ENCODE assay signal across 16 cellular contexts in genomic region chr19:44258835-44259413, GRCh38. TPM values are rescaled to one million over a fixed set of nuclear protein-coding genes. Genes with fewer than 3 reads are reported as not detected.
A peak's percentile ranks its signal among the peaks of the same experiment; 100 is the strongest.
DNase-seq lines count a peak whose midpoint lies in the region; ATAC-seq and TF ChIP-seq lines count a peak whose summit lies in the region.
"Had no signal": no experiment of that assay in that cellular context is flagged by ENCODE, and none has a peak within 500 bp of the region (broad histone marks: within the 10 kb centered on the region; RNA-seq: fewer than 3 reads in every experiment).

No MANE protein-coding gene starts in this region.

- H3K9me3 Mint-ChIP-seq in brain = peaks cover 51 to 68% (median 55%) of the 10 kb centered on the region in 5 experiments
- peaks cover 24% of the 10 kb centered on the region for H3K9me3 Mint-ChIP-seq in neural crest cell

- H2AFZ ChIP-seq in DND-41 (ENCODE audit: low read depth, low read length) = peak overlapping the region; percentile 49

- no peak for ATAC-seq in DND-41 (ENCODE audit: insufficient read depth, low read depth)
- no peak for ATAC-seq in T-helper 17 cell
- no peak for ATAC-seq in GM21825 (IDR thresholded peaks at IDR 0.05; ENCODE audit: unreplicated experiment)

- no peaks in the 10 kb centered on the region for H4K20me1 ChIP-seq in DND-41 (ENCODE audit: insufficient read depth, low read length)

- H3K4me2 ChIP-seq in DND-41 (ENCODE audit: insufficient read depth, low read length) = peak overlapping the region; percentile 75

- H3K9me3 ChIP-seq in DND-41 (ENCODE audit: insufficient read depth, low read length, severe bottlenecking) = peaks cover 31% of the 10 kb centered on the region
- peaks cover 29% of the 10 kb centered on the region for H3K9me3 ChIP-seq in HUES64 (ENCODE audit: insufficient read depth, low read depth, low read length)
- H3K9me3 ChIP-seq in T-helper 17 cell (ENCODE audit: control insufficient read depth, low read length, poor library complexity, severe bottlenecking) = peaks cover 16% of the 10 kb centered on the region
- H3K9me3 ChIP-seq: thyroid gland had no signal

- peaks cover 66% of the 10 kb centered on the region for H3K36me3 Mint-ChIP-seq in brain
- H3K36me3 Mint-ChIP-seq in neural crest cell (ENCODE audit: low read depth) = peaks cover 34% of the 10 kb centered on the region
- no peaks in the 10 kb centered on the region for H3K36me3 Mint-ChIP-seq in T-helper 17 cell (ENCODE audit: low read depth)

- H3K27ac ChIP-seq in DND-41 (ENCODE audit: low read length) (no peak overlapping the region), HUES64 (ENCODE audit: low read depth, low read length) (no peak overlapping the region)
- H3K27ac ChIP-seq: left lung, thyroid gland had no signal

- DNase-seq in DND-41 (no peak), neural crest cell (ENCODE audit: low read depth, low spot score) (no peak), T-helper 17 cell (no peak), iPS-NIHi11 (ENCODE audit: low spot score) (no peak)
- DNase-seq: cortex of kidney, SIG-M5, T-helper 9 cell had no signal

- H3K4me3 Mint-ChIP-seq in brain = peak overlapping the region in 4 of 5 experiments; percentile 81 to 85 (median 84)
- H3K4me3 Mint-ChIP-seq in neural crest cell = peak overlapping the region; percentile 81
- H3K4me3 Mint-ChIP-seq in T-helper 17 cell = no peak overlapping the region

- no peaks in the 10 kb centered on the region for H3K79me2 ChIP-seq in DND-41 (ENCODE audit: insufficient read depth, low read length)

- no peak for TF ChIP-seq CTCF in DND-41 (IDR thresholded peaks at IDR 0.05; ENCODE audit: borderline replicate concordance, extremely low read depth, low read length, poor library complexity, severe bottlenecking)
- TF ChIP-seq CTCF in brain (conservative IDR thresholded peaks at IDR 0.05) = no peak
- no peak for TF ChIP-seq CTCF in neural crest cell (conservative IDR thresholded peaks at IDR 0.05)

- H3K36me3 ChIP-seq in DND-41 (ENCODE audit: insufficient read depth, low read length) (no peaks in the 10 kb centered on the region), HUES64 (ENCODE audit: insufficient read depth, low read length) (no peaks in the 10 kb centered on the region)
- H3K36me3 ChIP-seq: MG63, thyroid gland had no signal

- H3K27me3 Mint-ChIP-seq in brain (peaks cover 8% of the 10 kb centered on the region), neural crest cell (ENCODE audit: low read depth) (no peaks in the 10 kb centered on the region), T-helper 17 cell (no peaks in the 10 kb centered on the region)
- H3K27me3 Mint-ChIP-seq: stimulated activated memory B cell treated with anti-CD40 and anti-IgM and Interleukin-4, amounts not matched to agents 10 μg/mL and 1 μg/mL and 100 μg/mL, for 72 hours had no signal

- peak overlapping the region in 1 of 5 experiments; percentile 96 for H3K27ac Mint-ChIP-seq in brain
- H3K27ac Mint-ChIP-seq in neural crest cell (ENCODE audit: unreplicated experiment) = no peak overlapping the region
- no peak overlapping the region for H3K27ac Mint-ChIP-seq in T-helper 17 cell
- H3K27ac Mint-ChIP-seq: CD4-positive, CD25-positive, alpha-beta regulatory T cell had no signal

- no CpG with 5 or more reads among the region's 2 CpGs for WGBS in HUES64

- H3K27me3 ChIP-seq in DND-41 (ENCODE audit: insufficient read depth, low read length, poor library complexity) (no peaks in the 10 kb centered on the region), HUES64 (ENCODE audit: insufficient read depth, low read length) (no peaks in the 10 kb centered on the region)
- H3K27me3 ChIP-seq: body of pancreas, left lung, MG63, thyroid gland had no signal

- H3K4me1 Mint-ChIP-seq in brain (peaks cover 20% of the 10 kb centered on the region), neural crest cell (peaks cover 12% of the 10 kb centered on the region), T-helper 17 cell (peaks cover 5% of the 10 kb centered on the region)

- H3K9ac ChIP-seq in DND-41 (ENCODE audit: low read depth, low read length) = peak overlapping the region; percentile 51
- H3K9ac ChIP-seq in HUES64 (ENCODE audit: low read depth, low read length) = no peak overlapping the region

- H3K4me1 ChIP-seq in DND-41 (ENCODE audit: insufficient read depth, low read length) (peaks cover 20% of the 10 kb centered on the region), HUES64 (ENCODE audit: insufficient read depth, low read length) (peaks cover 3% of the 10 kb centered on the region; the same call in 1 of the 2 replicates)
- H3K4me1 ChIP-seq: body of pancreas, left lung, thyroid gland had no signal

- H3K4me3 ChIP-seq in DND-41 (ENCODE audit: low read depth in 1 of 2, low read length in 2 of 2) (peak overlapping the region in 1 of 2 experiments; percentile 75; a peak in 3 of 4 replicates), HUES64 (ENCODE audit: low read length) (peak overlapping the region; percentile 79; the same call in 1 of the 2 replicates)
- H3K4me3 ChIP-seq: body of pancreas, thyroid gland had no signal

RNA-seq across cellular contexts. Expression of gene ZNF233, which starts 0.8 kb away (rescaled TPM):
- 0.90 TPM for polyA plus RNA-seq in HUES64 (2013, experiment 1 of 2)
- polyA plus RNA-seq in HUES64 (2013, experiment 2 of 2) = 1.0 TPM
- 0.92 TPM for polyA plus RNA-seq in brain (ENCODE audit: insufficient read depth, low read depth, low replicate concordance)
- total RNA-seq in neural crest cell (1.7 and 2.5 TPM in 2 replicates), T-helper 17 cell (under 1 TPM; 0.10 to 0.45 TPM)

RNA-seq across cellular contexts. Expression of gene ZNF235, which starts 45.9 kb away (rescaled TPM):
- polyA plus RNA-seq in HUES64 (2013, experiment 1 of 2) = 3.1 TPM
- polyA plus RNA-seq in HUES64 (2013, experiment 2 of 2) = 3.0 TPM
- polyA plus RNA-seq in brain (ENCODE audit: insufficient read depth, low read depth, low replicate concordance) = 5.3 TPM
- total RNA-seq in neural crest cell (9.5 and 11.5 TPM in 2 replicates), T-helper 17 cell (1 to 10 TPM; 4.2 to 5.3 TPM)

RNA-seq across cellular contexts. Expression of gene ZNF227, which starts 46.6 kb away (rescaled TPM):
- polyA plus RNA-seq in HUES64 (2013, experiment 1 of 2) = 11.0 TPM
- 10.3 TPM for polyA plus RNA-seq in HUES64 (2013, experiment 2 of 2)
- 7.7 TPM for polyA plus RNA-seq in brain (ENCODE audit: insufficient read depth, low read depth, low replicate concordance)
- total RNA-seq in neural crest cell (33.4 and 35.8 TPM in 2 replicates), T-helper 17 cell (10 to 100 TPM; 11.8 to 22.5 TPM)
